In genomic region chrX:48071064-48071985, GRCh38 we compare ENCODE assay signal across 8 cellular contexts. TPM values are rescaled to one million over a fixed set of nuclear protein-coding genes. Genes with fewer than 3 reads are reported as not detected.
DNase-seq lines count a peak whose midpoint lies in the region; ATAC-seq, FAIRE-seq and TF ChIP-seq lines count a peak whose summit lies in the region.

Gene ZNF630, minus strand, starts transcription at chrX:48071640. Its CDS starts 4,754 bp downstream, at chrX:48066886.

- H3K4me3 ChIP-seq in H1 (ENCODE audit: extremely low read depth in 1 of 4, insufficient read depth in 2 of 4, low read depth in 3 of 4, low read length in 4 of 4) (peak within 1 kb of the TSS; percentile 60 to 91 (median 70)), mesenchymal stem cell (ENCODE audit: insufficient read depth in 1 of 2, low read depth in 1 of 2, low read length in 2 of 2) (peak within 1 kb of the TSS; percentile 66 to 77)

- H4K91ac ChIP-seq in H1 (replicated peaks; ENCODE audit: insufficient read length, low read length) (no peak within 1 kb of the TSS), mesenchymal stem cell (ENCODE audit: low read length) (peak within 1 kb of the TSS; percentile 75)

- H4K8ac ChIP-seq in H1 (ENCODE audit: extremely low read depth, insufficient read depth, low read length) (peak within 1 kb of the TSS; percentile 76), mesenchymal stem cell (ENCODE audit: low read length) (peak within 1 kb of the TSS; percentile 75)

- H2BK12ac ChIP-seq in H1 (ENCODE audit: low read depth, low read length) (no peak within 1 kb of the TSS), mesenchymal stem cell (ENCODE audit: low read length in 2 of 2) (no peak within 1 kb of the TSS)

- POLR2A ChIA-PET in H1 (lab: Charles Lee; ENCODE audit: partially characterized antibody), result no interaction called here

- no peak for TF ChIP-seq EP300 in H1 (IDR thresholded peaks at IDR 0.05; ENCODE audit: borderline replicate concordance in 1 of 2, low read depth in 2 of 2, low read length in 2 of 2)

- H2BK5ac ChIP-seq in H1 (ENCODE audit: low read depth, low read length), result peak within 1 kb of the TSS; percentile 24; the same call in 1 of the 2 replicates
- peak within 1 kb of the TSS; percentile 73 for H2BK5ac ChIP-seq in mesenchymal stem cell (ENCODE audit: low read depth, low read length, poor library complexity, severe bottlenecking)

- H3K4me1 ChIP-seq in H1 (replicated peaks in 1 of 4; ENCODE audit: control insufficient read depth in 3 of 4, insufficient read depth in 4 of 4, low read length in 3 of 4), result no peaks in the 10 kb centered on the region; a peak in 1 of 7 replicates
- H3K4me1 ChIP-seq in mesenchymal stem cell (ENCODE audit: control insufficient read depth, insufficient read depth, low read depth, low read length), result no peaks in the 10 kb centered on the region

- peak within 1 kb of the TSS in 3 of 4 experiments; percentile 35 to 66 (median 54); a peak in 5 of 7 replicates for H3K9ac ChIP-seq in H1 (replicated peaks in 1 of 4; ENCODE audit: extremely low read depth in 1 of 4, low read depth in 3 of 4, low read length in 3 of 4)
- peak within 1 kb of the TSS; percentile 84 for H3K9ac ChIP-seq in mesenchymal stem cell (ENCODE audit: low read length)

- no peaks in the 10 kb centered on the region for H3K36me3 ChIP-seq in H1 (ENCODE audit: control insufficient read depth in 2 of 4, insufficient read depth in 4 of 4, low read length in 3 of 4)
- no peaks in the 10 kb centered on the region for H3K36me3 ChIP-seq in mesenchymal stem cell (ENCODE audit: control insufficient read depth in 1 of 2, insufficient read depth in 2 of 2, low read depth in 1 of 2, low read length in 2 of 2)

- H2AK5ac ChIP-seq in H1 (ENCODE audit: low read depth, low read length) (no peak within 1 kb of the TSS), mesenchymal stem cell (ENCODE audit: low read length, severe bottlenecking) (no peak within 1 kb of the TSS)

- H2AFZ ChIP-seq in H1 (ENCODE audit: low read length) (peak within 1 kb of the TSS; percentile 64; the same call in 1 of the 2 replicates), mesenchymal stem cell (ENCODE audit: low read depth, low read length) (peak within 1 kb of the TSS; percentile 10)

- WGBS in H1 (ENCODE audit: extremely low coverage in 1 of 2, insufficient coverage in 1 of 2, insufficient read length in 1 of 2, insufficient replicate concordance in 2 of 2, low coverage in 1 of 2, low lambda C conversion rate in 2 of 2, missing lambda C conversion rate in 1 of 2), 2 experiments, result 3% methylated on average over 29 of the region's 48 CpGs; no CpG with 5 or more reads in 1 of the 2 experiments
- WGBS in mesenchymal stem cell, result 6% methylated on average over 41 of the region's 48 CpGs

- no peak for FAIRE-seq in H1 (lab: Jason Lieb, UNC)

- H2BK15ac ChIP-seq in H1 (ENCODE audit: low read length) (no peak within 1 kb of the TSS), mesenchymal stem cell (ENCODE audit: low read depth, poor library complexity, severe bottlenecking) (no peak within 1 kb of the TSS)

- H3K23ac ChIP-seq in H1 (ENCODE audit: insufficient read length) (no peak within 1 kb of the TSS), mesenchymal stem cell (ENCODE audit: low read length in 2 of 2) (no peak within 1 kb of the TSS)

- no peak within 1 kb of the TSS for H2BK20ac ChIP-seq in H1 (ENCODE audit: low read length)

- H3K27me3 ChIP-seq in H1 (replicated peaks in 1 of 4; ENCODE audit: control insufficient read depth in 3 of 4, extremely low read depth in 1 of 4, insufficient read depth in 3 of 4, low read length in 3 of 4) (no peaks in the 10 kb centered on the region), mesenchymal stem cell (ENCODE audit: control insufficient read depth in 1 of 2, insufficient read depth in 1 of 2, low read length in 2 of 2) (no peaks in the 10 kb centered on the region)

- H3K9me3 ChIP-seq in H1 (ENCODE audit: insufficient read depth in 2 of 2, low read depth in 1 of 2, low read length in 1 of 2) (no peaks in the 10 kb centered on the region), mesenchymal stem cell (ENCODE audit: control insufficient read depth, low read length) (peaks cover 10% of the 10 kb centered on the region)

- ATAC-seq in GM18505 (IDR thresholded peaks at IDR 0.05; ENCODE audit: unreplicated experiment) (peak; percentile 75), HG02973 (IDR thresholded peaks at IDR 0.05; ENCODE audit: unreplicated experiment) (peak; percentile 90)

- no peak within 1 kb of the TSS for H4K5ac ChIP-seq in H1 (ENCODE audit: insufficient read length, low read depth, low read length)

- H3K18ac ChIP-seq in H1 (ENCODE audit: extremely low read depth, low read length), result no peak within 1 kb of the TSS; the same call in none of the 2 replicates
- H3K18ac ChIP-seq in mesenchymal stem cell (ENCODE audit: low read depth in 1 of 2, low read length in 2 of 2), result peak within 1 kb of the TSS; percentile 83 to 93

- H3K79me2 ChIP-seq in H1 (ENCODE audit: control insufficient read depth in 1 of 2, insufficient read depth in 2 of 2, low read length in 2 of 2), result no peaks in the 10 kb centered on the region

- TF ChIP-seq CTCF in H1 (IDR thresholded peaks at IDR 0.05; ENCODE audit: control extremely low read depth in 1 of 3, insufficient read depth in 1 of 3, low read depth in 1 of 3, low read length in 3 of 3), result no peak

- 0 out of 2 replicates have a peak within 1 kb of the TSS, but pooled peaks have one; percentile 15 for H3K27ac ChIP-seq in H1 (ENCODE audit: low read depth, low read length)
- peak within 1 kb of the TSS; percentile 61 for H3K27ac ChIP-seq in mesenchymal stem cell (ENCODE audit: low read length, poor library complexity, severe bottlenecking)

- no peak within 1 kb of the TSS for H2BK120ac ChIP-seq in H1 (replicated peaks; ENCODE audit: low read depth, low read length)
- no peak within 1 kb of the TSS for H2BK120ac ChIP-seq in mesenchymal stem cell (ENCODE audit: low read depth, low read length)

- peak; percentile 67 for DNase-seq in NCI-H345 treated with DMSO at 0.1 percent for 48 hours (lab: John Stamatoyannopoulos, UW; ENCODE audit: unreplicated experiment)
- DNase-seq in activated CD8-positive, alpha-beta memory T cell treated with anti-CD3 and anti-CD28 coated beads for 24 hours, result peak; percentile 82
- DNase-seq in H1 (ENCODE audit: low read depth in 1 of 2, low spot score in 2 of 2), result peak in 1 of 2 experiments; percentile 72
- DNase-seq in mesenchymal stem cell, result peak; percentile 41
- DNase-seq in stimulated activated CD8-positive, alpha-beta memory T cell treated with anti-CD3 and anti-CD28 coated beads, Interleukin-12 subunit alpha, Interleukin-12 subunit beta, amount 100 ng/mL, for 1 hour (ENCODE audit: low read depth), result peak; percentile 30
- no peak for DNase-seq in RPMI8226

- H3K23me2 ChIP-seq in H1 (ENCODE audit: low read depth, low read length), result peaks cover 3% of the 10 kb centered on the region; the same call in 1 of the 2 replicates

- CTCF ChIA-PET in H1 (lab: Charles Lee; ENCODE audit: partially characterized antibody), result no interaction called here

- no peaks in the 10 kb centered on the region for H4K20me1 ChIP-seq in H1 (replicated peaks in 1 of 2; ENCODE audit: control insufficient read depth in 1 of 2, insufficient read depth in 2 of 2, low read length in 2 of 2)

- H3K4ac ChIP-seq in H1 (replicated peaks; ENCODE audit: insufficient read length, low read depth, low read length), result no peak within 1 kb of the TSS
- H3K4ac ChIP-seq in mesenchymal stem cell (ENCODE audit: low read depth in 1 of 2, low read length in 2 of 2), result peak within 1 kb of the TSS in 1 of 2 experiments; percentile 49

- no peak within 1 kb of the TSS for H3K14ac ChIP-seq in H1 (ENCODE audit: insufficient read length)
- H3K14ac ChIP-seq in mesenchymal stem cell (ENCODE audit: low read length in 2 of 2), result peak within 1 kb of the TSS in 1 of 2 experiments; percentile 32

- H3K79me1 ChIP-seq in H1 (ENCODE audit: low read depth, low read length), result no peaks in the 10 kb centered on the region
- no peaks in the 10 kb centered on the region for H3K79me1 ChIP-seq in mesenchymal stem cell (replicated peaks; ENCODE audit: low read length, poor library complexity, severe bottlenecking)

- peak; percentile 52 for TF ChIP-seq POLR2A in GM18505 (IDR thresholded peaks at IDR 0.05; ENCODE audit: borderline replicate concordance, extremely low read depth, insufficient read depth, insufficient read length)
- TF ChIP-seq POLR2A in H1 (IDR thresholded peaks at IDR 0.05; ENCODE audit: control extremely low read depth in 1 of 2, low read depth in 2 of 2, low read length in 2 of 2), result peak in 1 of 2 experiments; percentile 49; a peak in 2 of 3 replicates

- H3K56ac ChIP-seq in H1 (replicated peaks; ENCODE audit: insufficient read length, low read depth, low read length), result no peak within 1 kb of the TSS

- TF ChIP-seq RAD21 in H1 (IDR thresholded peaks at IDR 0.05 in 1 of 2, conservative IDR thresholded peaks at IDR 0.05 in 1 of 2; ENCODE audit: low read depth in 2 of 2, low read length in 2 of 2), result no peak

- H3K4me2 ChIP-seq in H1 (ENCODE audit: insufficient read depth in 1 of 2, low read depth in 2 of 2, low read length in 2 of 2), result peak within 1 kb of the TSS; percentile 28 to 85
- peak within 1 kb of the TSS; percentile 70 for H3K4me2 ChIP-seq in mesenchymal stem cell (ENCODE audit: low read length, poor library complexity, severe bottlenecking)

TF ChIP-seq in H1, 55 proteins besides CTCF, POLR2A, EP300 and RAD21 (continues in another document):
- TF ChIP-seq SUZ12 (IDR thresholded peaks at IDR 0.05; ENCODE audit: low read length), result no peak
- no peak for TF ChIP-seq NANOG (IDR thresholded peaks at IDR 0.05; ENCODE audit: insufficient read depth, low read depth, low read length, poor library complexity, severe bottlenecking)
- TF ChIP-seq FOSL1 (IDR thresholded peaks at IDR 0.05; ENCODE audit: insufficient read depth, low read depth, low read length), result no peak
- no peak for TF ChIP-seq TEAD4 (IDR thresholded peaks at IDR 0.05; ENCODE audit: low read depth, low read length)
- TF ChIP-seq JUND (IDR thresholded peaks at IDR 0.05; ENCODE audit: low read length), result no peak
- no peak for TF ChIP-seq EGR1 (IDR thresholded peaks at IDR 0.05; ENCODE audit: borderline replicate concordance, low read depth, low read length)
- no peak for TF ChIP-seq POU5F1 (IDR thresholded peaks at IDR 0.05; ENCODE audit: low read depth, low read length)
- no peak; the same call in 1 of the 2 replicates for TF ChIP-seq CREB1 (IDR thresholded peaks at IDR 0.05)
- TF ChIP-seq CEBPB (IDR thresholded peaks at IDR 0.05; ENCODE audit: low read depth, low read length), result no peak

RNA-seq across cellular contexts. Expression of gene ZNF630, which starts in this region (rescaled TPM):
- total RNA-seq in H1 (2021; fragmentation: NEBNext Ultra II Directional; extraction: Animal tissue kit (Norgen Biotek cat#: 25700)), result 2.2 and 2.9 TPM in 2 replicates
- 0.67 and 0.72 TPM in 2 replicates for polyA plus RNA-seq in H1 (2011; rRNA removed)
- polyA plus RNA-seq in H1 (2011; cell fraction: cytosol; rRNA removed), result 0.87 TPM
- 0.93 TPM for polyA plus RNA-seq in H1 (2011; cell fraction: nucleus; rRNA removed)
- polyA plus RNA-seq in H1 (2012, experiment 1 of 2), result 0.87 to 2.0 TPM (median 1.1 TPM) in 4 replicates
- 0.35 TPM for polyA plus RNA-seq in H1 (2012, experiment 2 of 2)
- 0.93 TPM for polyA plus RNA-seq in H1 (2013, experiment 1 of 2)
- 0.90 TPM for polyA plus RNA-seq in H1 (2013, experiment 2 of 2)
- polyA minus RNA-seq in H1 (2011; rRNA and poly(A)+ RNA removed), result 1.0 and 2.2 TPM in 2 replicates
- polyA minus RNA-seq in H1 (2011; cell fraction: cytosol; rRNA and poly(A)+ RNA removed), result 1.1 TPM
- 2.4 TPM for polyA minus RNA-seq in H1 (2011; cell fraction: nucleus; rRNA and poly(A)+ RNA removed)
- polyA plus RNA-seq in mesenchymal stem cell (2013, experiment 1 of 2), result 1.0 TPM
- polyA plus RNA-seq in mesenchymal stem cell (2013, experiment 2 of 2), result 0.79 TPM
